In genomic region chr4:56372774-56373173, GRCh38 we compare ENCODE assay signal across 19 cellular contexts.
"Had no signal": no experiment of that assay in that cellular context is flagged by ENCODE, and none has a peak within 500 bp of the region (broad histone marks: within the 10 kb centered on the region; RNA-seq: fewer than 3 reads in every experiment).

No MANE protein-coding gene starts in this region.

- H3K27ac ChIP-seq: hepatocyte, right atrium auricular region had no signal

- DNase-seq: activated CD4-positive, alpha-beta T cell treated with anti-CD3 and anti-CD28 coated beads, Interleukin-2, amount 50 U/mL, for 1 hour; activated CD8-positive, alpha-beta memory T cell treated with anti-CD3 and anti-CD28 coated beads for 24 hours; activated gamma-delta T cell treated with Interleukin-2 at 50 U/mL for 16 hours; anterior cingulate cortex; dermis blood vessel endothelial cell; effector memory CD8-positive, alpha-beta T cell; erythroblast; islet precursor cell; naive thymus-derived CD4-positive, alpha-beta T cell; stimulated activated CD4-positive, alpha-beta T cell treated with anti-CD3 and anti-CD28 coated beads, Interleukin-4, amount 100 ng/mL, for 4 hours; stimulated activated CD8-positive, alpha-beta memory T cell treated with anti-CD3 and anti-CD28 coated beads, Interleukin-4, amount 100 ng/mL, for 48 hours; stimulated activated naive CD4-positive, alpha-beta T cell treated with Interleukin-2 at 50 U/mL for 16 hours; trophoblast cell had no signal

- ATAC-seq: activated CD4-positive, CD25-positive, alpha-beta regulatory T cell treated with anti-CD3 and anti-CD28 coated beads, Interleukin-2, amount 50 U/mL, for 24 hours; effector memory CD8-positive, alpha-beta T cell; left lobe of liver; naive thymus-derived CD4-positive, alpha-beta T cell had no signal

- H3K27me3 Mint-ChIP-seq: activated naive CD8-positive, alpha-beta T cell; effector memory CD8-positive, alpha-beta T cell; naive thymus-derived CD4-positive, alpha-beta T cell had no signal

- H3K27ac Mint-ChIP-seq: activated naive CD8-positive, alpha-beta T cell; naive thymus-derived CD4-positive, alpha-beta T cell had no signal

- H3K4me1 ChIP-seq: right atrium auricular region had no signal

- H3K4me3 ChIP-seq: hepatocyte, right atrium auricular region, skin epidermis had no signal

- H3K4me3 Mint-ChIP-seq: activated naive CD8-positive, alpha-beta T cell; effector memory CD8-positive, alpha-beta T cell; naive thymus-derived CD4-positive, alpha-beta T cell had no signal

- H3K27me3 ChIP-seq: hepatocyte, right atrium auricular region had no signal

- H3K9me3 ChIP-seq: right atrium auricular region had no signal
